8 cellular contexts compared by ENCODE assay signal in genomic region chr17:30378191-30378796, GRCh38. TPM values are rescaled to one million over a fixed set of nuclear protein-coding genes. Genes with fewer than 3 reads are reported as not detected.
A peak's percentile ranks its signal among the peaks of the same experiment; 100 is the strongest.
DNase-seq lines count a peak whose midpoint lies in the region; ATAC-seq and TF ChIP-seq lines count a peak whose summit lies in the region.

No MANE protein-coding gene starts in this region.

- peak overlapping the region; percentile 82 for H3K27ac Mint-ChIP-seq in activated CD8-positive, alpha-beta memory T cell treated with anti-CD3 and anti-CD28 coated beads, Interleukin-2, amount 10 ng/mL, durations not matched to agents 7 days and 5 days
- H3K27ac Mint-ChIP-seq in nephron progenitor cell = no peak overlapping the region

- CTCF ChIA-PET in activated CD8-positive, alpha-beta memory T cell treated with anti-CD3 and anti-CD28 coated beads, Interleukin-2, amount 10 ng/mL, durations not matched to agents 7 days and 5 days (lab: Charles Lee) = interaction anchor here (0.8 to 3.8 kb wide), 9 partner anchors 11 to 280 kb away, joined by 3 to 17 read pairs (median 3); partner anchors contain the start of gene BLMH

- peaks cover 4% of the 10 kb centered on the region for H3K27me3 Mint-ChIP-seq in activated CD8-positive, alpha-beta memory T cell treated with anti-CD3 and anti-CD28 coated beads, Interleukin-2, amount 10 ng/mL, durations not matched to agents 7 days and 5 days
- peaks cover 10% of the 10 kb centered on the region for H3K27me3 Mint-ChIP-seq in nephron progenitor cell (ENCODE audit: low read depth, poor library complexity)

- H3K27ac ChIP-seq in tibial artery = peak overlapping the region; percentile 81 to 90

- no peaks in the 10 kb centered on the region for H3K9me3 ChIP-seq in tibial artery

- peaks cover 0 to 5% of the 10 kb centered on the region in 2 donors for H3K27me3 ChIP-seq in tibial artery

- H3K4me1 ChIP-seq in tibial artery = peaks cover 0 to 38% (median 18%) of the 10 kb centered on the region in 4 donors

- H3K9me3 Mint-ChIP-seq in activated CD8-positive, alpha-beta memory T cell treated with anti-CD3 and anti-CD28 coated beads, Interleukin-2, amount 10 ng/mL, durations not matched to agents 7 days and 5 days (ENCODE audit: low read depth) = no peaks in the 10 kb centered on the region
- H3K9me3 Mint-ChIP-seq in nephron progenitor cell = peaks cover 6% of the 10 kb centered on the region

- intact Hi-C loops in tibial artery (cut with DNase I; ENCODE audit: low total_unique reads) = loop anchor here (5.0 kb wide), 1 partner anchor 86 kb away; the partner anchor contains the start of gene BLMH

- H3K4me3 ChIP-seq in epithelial cell of proximal tubule (ENCODE audit: low read depth, low read length) = peak overlapping the region; percentile 89
- peak overlapping the region; percentile 78 to 80 for H3K4me3 ChIP-seq in tibial artery

- TF ChIP-seq CTCF in epithelial cell of proximal tubule (conservative IDR thresholded peaks at IDR 0.05; ENCODE audit: low read depth, low read length) (no peak), nephron progenitor cell (IDR thresholded peaks at IDR 0.05) (no peak), tibial artery (IDR thresholded peaks at IDR 0.05) (no peak)

- H3K4me1 Mint-ChIP-seq in activated CD8-positive, alpha-beta memory T cell treated with anti-CD3 and anti-CD28 coated beads, Interleukin-2, amount 10 ng/mL, durations not matched to agents 7 days and 5 days = peaks cover 56% of the 10 kb centered on the region
- peaks cover 68% of the 10 kb centered on the region for H3K4me1 Mint-ChIP-seq in nephron progenitor cell

- H3K36me3 Mint-ChIP-seq in activated CD8-positive, alpha-beta memory T cell treated with anti-CD3 and anti-CD28 coated beads, Interleukin-2, amount 10 ng/mL, durations not matched to agents 7 days and 5 days = peaks cover 6% of the 10 kb centered on the region
- no peaks in the 10 kb centered on the region for H3K36me3 Mint-ChIP-seq in nephron progenitor cell (ENCODE audit: low read depth)

- ATAC-seq in HG03354 (IDR thresholded peaks at IDR 0.05; ENCODE audit: poor library complexity, severe bottlenecking, unreplicated experiment) (peak; percentile 2), GM21367 (IDR thresholded peaks at IDR 0.05; ENCODE audit: unreplicated experiment) (no peak)
- ATAC-seq in activated CD8-positive, alpha-beta memory T cell treated with anti-CD3 and anti-CD28 coated beads, Interleukin-2, amount 10 ng/mL, durations not matched to agents 7 days and 5 days = peak; percentile 46

- H3K4me3 Mint-ChIP-seq in activated CD8-positive, alpha-beta memory T cell treated with anti-CD3 and anti-CD28 coated beads, Interleukin-2, amount 10 ng/mL, durations not matched to agents 7 days and 5 days = peak overlapping the region; percentile 82
- H3K4me3 Mint-ChIP-seq in nephron progenitor cell = peak overlapping the region; percentile 85

- H3K36me3 ChIP-seq in tibial artery = no peaks in the 10 kb centered on the region

- DNase-seq in COLO668 (lab: John Stamatoyannopoulos, UW; ENCODE audit: unreplicated experiment) (peak; percentile 26), epithelial cell of proximal tubule (ENCODE audit: low read depth) (no peak), nephron progenitor cell (peak; percentile 23), tibial artery (no peak), cortex of kidney (lab: John Stamatoyannopoulos, UW) (no peak)
- peak; percentile 77 for DNase-seq in activated CD8-positive, alpha-beta memory T cell treated with anti-CD3 and anti-CD28 coated beads, Interleukin-2, amount 10 ng/mL, durations not matched to agents 7 days and 5 days

RNA-seq across cellular contexts. Expression of gene CPD, which starts 0.4 kb away (rescaled TPM):
- 10 to 100 TPM; 19.9 to 25.6 TPM for total RNA-seq in activated CD8-positive, alpha-beta memory T cell treated with anti-CD3 and anti-CD28 coated beads, Interleukin-2, amount 10 ng/mL, durations not matched to agents 7 days and 5 days
- 49.7 and 124 TPM in 2 replicates for total RNA-seq in epithelial cell of proximal tubule

RNA-seq across cellular contexts. Expression of gene TMIGD1, which starts 44.4 kb away (rescaled TPM):
- total RNA-seq in activated CD8-positive, alpha-beta memory T cell treated with anti-CD3 and anti-CD28 coated beads, Interleukin-2, amount 10 ng/mL, durations not matched to agents 7 days and 5 days = not detected
- not detected in 2 replicates for total RNA-seq in epithelial cell of proximal tubule

Comparison
In these comparisons a context has a peak if more than half of its experiments do, and no peak if none do; other contexts are left out.
1. DNase-seq: peak in COLO668 (single experiment), activated CD8-positive, alpha-beta memory T cell treated with anti-CD3 and anti-CD28 coated beads, Interleukin-2, amount 10 ng/mL, durations not matched to agents 7 days and 5 days (single experiment) and nephron progenitor cell (single experiment); none in epithelial cell of proximal tubule (single experiment), tibial artery (0 of 2) and cortex of kidney (single experiment).